8 cellular contexts compared by ENCODE assay signal in genomic region chr4:112144546-112145325, GRCh38. TPM values are rescaled to one million over a fixed set of nuclear protein-coding genes. Genes with fewer than 3 reads are reported as not detected.
A peak's percentile ranks its signal among the peaks of the same experiment; 100 is the strongest.
DNase-seq lines count a peak whose midpoint lies in the region; ATAC-seq and TF ChIP-seq lines count a peak whose summit lies in the region.

No MANE protein-coding gene starts in this region.

- peaks cover 5% of the 10 kb centered on the region for H3K36me3 Mint-ChIP-seq in activated CD8-positive, alpha-beta memory T cell treated with anti-CD3 and anti-CD28 coated beads, Interleukin-2, amount 10 ng/mL, durations not matched to agents 7 days and 5 days

- H3K9me3 ChIP-seq in right lobe of liver = no peaks in the 10 kb centered on the region
- no peaks in the 10 kb centered on the region for H3K9me3 ChIP-seq in tibial artery

- H3K36me3 ChIP-seq in right lobe of liver (no peaks in the 10 kb centered on the region), tibial artery (no peaks in the 10 kb centered on the region)

- DNase-seq in activated CD8-positive, alpha-beta memory T cell treated with anti-CD3 and anti-CD28 coated beads, Interleukin-2, amount 10 ng/mL, durations not matched to agents 7 days and 5 days = no peak
- no peak for DNase-seq in activated CD8-positive, alpha-beta memory T cell treated with anti-CD3 and anti-CD28 coated beads, Interleukin-2, amount 50 U/mL, for 48 hours
- DNase-seq in right lobe of liver = peak in 2 of 3 donors; percentile 47 to 57
- peak in 1 of 2 donors; percentile 66 for DNase-seq in tibial artery
- DNase-seq in DMS79 (lab: John Stamatoyannopoulos, UW) = no peak
- DNase-seq in left lobe of liver (ENCODE audit: low spot score) = no peak

- H3K4me3 ChIP-seq in right lobe of liver (no peak overlapping the region), tibial artery (peak overlapping the region; percentile 76 to 87)

- no peak for TF ChIP-seq POLR2A in right lobe of liver (IDR thresholded peaks at IDR 0.05)

- no peak for TF ChIP-seq CTCF in right lobe of liver (IDR thresholded peaks at IDR 0.05)
- TF ChIP-seq CTCF in tibial artery (IDR thresholded peaks at IDR 0.05) = no peak

- no peaks in the 10 kb centered on the region for H3K27me3 ChIP-seq in right lobe of liver
- no peaks in the 10 kb centered on the region for H3K27me3 ChIP-seq in tibial artery

- peaks cover 0 to 23% (median 9%) of the 10 kb centered on the region in 4 donors for H3K4me1 ChIP-seq in right lobe of liver
- peaks cover 0 to 24% (median 5%) of the 10 kb centered on the region in 4 donors for H3K4me1 ChIP-seq in tibial artery

- no peaks in the 10 kb centered on the region for H3K9me3 Mint-ChIP-seq in activated CD8-positive, alpha-beta memory T cell treated with anti-CD3 and anti-CD28 coated beads, Interleukin-2, amount 10 ng/mL, durations not matched to agents 7 days and 5 days (ENCODE audit: low read depth)

- peaks cover 46% of the 10 kb centered on the region for H3K4me1 Mint-ChIP-seq in activated CD8-positive, alpha-beta memory T cell treated with anti-CD3 and anti-CD28 coated beads, Interleukin-2, amount 10 ng/mL, durations not matched to agents 7 days and 5 days

- intact Hi-C loops in right lobe of liver (cut with DNase I) = no loop called here
- intact Hi-C loops in tibial artery (cut with DNase I; ENCODE audit: low total_unique reads) = loop anchor here (2.0 kb wide), 1 partner anchor 86 kb away; the partner anchor contains the start of gene AP1AR

- peak overlapping the region; percentile 91 for H3K4me3 Mint-ChIP-seq in activated CD8-positive, alpha-beta memory T cell treated with anti-CD3 and anti-CD28 coated beads, Interleukin-2, amount 10 ng/mL, durations not matched to agents 7 days and 5 days

- peak overlapping the region; percentile 8 for H3K27ac ChIP-seq in angular gyrus (ENCODE audit: low read depth, low read length)
- H3K27ac ChIP-seq in right lobe of liver = peak overlapping the region in 1 of 3 donors; percentile 73
- H3K27ac ChIP-seq in tibial artery = peak overlapping the region; percentile 76 to 90

- H3K27me3 Mint-ChIP-seq in activated CD8-positive, alpha-beta memory T cell treated with anti-CD3 and anti-CD28 coated beads, Interleukin-2, amount 10 ng/mL, durations not matched to agents 7 days and 5 days = no peaks in the 10 kb centered on the region

- WGBS in right lobe of liver (ENCODE audit: insufficient coverage, low coverage, low lambda C conversion rate, missing lambda C conversion rate) = 75% methylated on average over 19 of the region's 20 CpGs

- ATAC-seq in activated CD8-positive, alpha-beta memory T cell treated with anti-CD3 and anti-CD28 coated beads, Interleukin-2, amount 10 ng/mL, durations not matched to agents 7 days and 5 days = no peak
- ATAC-seq in right lobe of liver = no peak
- ATAC-seq in GM19324 (IDR thresholded peaks at IDR 0.05; ENCODE audit: low FRiP score, unreplicated experiment) = no peak
- no peak for ATAC-seq in left lobe of liver

- CTCF ChIA-PET in activated CD8-positive, alpha-beta memory T cell treated with anti-CD3 and anti-CD28 coated beads, Interleukin-2, amount 10 ng/mL, durations not matched to agents 7 days and 5 days (lab: Charles Lee) = interaction anchor here (1.0 to 1.4 kb wide), 2 partner anchors 42 to 90 kb away, joined by 3 read pairs; no protein-coding TSS in a partner anchor

- H3K27ac Mint-ChIP-seq in activated CD8-positive, alpha-beta memory T cell treated with anti-CD3 and anti-CD28 coated beads, Interleukin-2, amount 10 ng/mL, durations not matched to agents 7 days and 5 days = no peak overlapping the region

RNA-seq across cellular contexts. Expression of gene FAM241A, which starts 0.5 kb away (rescaled TPM):
- total RNA-seq in activated CD8-positive, alpha-beta memory T cell treated with anti-CD3 and anti-CD28 coated beads, Interleukin-2, amount 10 ng/mL, durations not matched to agents 7 days and 5 days = 1 to 10 TPM; 1.4 to 2.3 TPM
- total RNA-seq in right lobe of liver (1 to 10 TPM in 5 of 6 experiments, under 1 TPM in 1; 0.99 to 3.5 (median 2.1) TPM), left lobe of liver (1.0 TPM)

Comparison
In these comparisons a context has a peak if more than half of its experiments do, and no peak if none do; other contexts are left out.
1. DNase-seq: peak in right lobe of liver (2 of 3); none in activated CD8-positive, alpha-beta memory T cell treated with anti-CD3 and anti-CD28 coated beads, Interleukin-2, amount 10 ng/mL, durations not matched to agents 7 days and 5 days (single experiment), activated CD8-positive, alpha-beta memory T cell treated with anti-CD3 and anti-CD28 coated beads, Interleukin-2, amount 50 U/mL, for 48 hours (single experiment), DMS79 (single experiment) and left lobe of liver (single experiment).
2. H3K4me3 ChIP-seq: peak in tibial artery (2 of 2); none in right lobe of liver (0 of 3).